Comparison of ENCODE assay signal across 10 cellular contexts in the genomic region with DNA sequence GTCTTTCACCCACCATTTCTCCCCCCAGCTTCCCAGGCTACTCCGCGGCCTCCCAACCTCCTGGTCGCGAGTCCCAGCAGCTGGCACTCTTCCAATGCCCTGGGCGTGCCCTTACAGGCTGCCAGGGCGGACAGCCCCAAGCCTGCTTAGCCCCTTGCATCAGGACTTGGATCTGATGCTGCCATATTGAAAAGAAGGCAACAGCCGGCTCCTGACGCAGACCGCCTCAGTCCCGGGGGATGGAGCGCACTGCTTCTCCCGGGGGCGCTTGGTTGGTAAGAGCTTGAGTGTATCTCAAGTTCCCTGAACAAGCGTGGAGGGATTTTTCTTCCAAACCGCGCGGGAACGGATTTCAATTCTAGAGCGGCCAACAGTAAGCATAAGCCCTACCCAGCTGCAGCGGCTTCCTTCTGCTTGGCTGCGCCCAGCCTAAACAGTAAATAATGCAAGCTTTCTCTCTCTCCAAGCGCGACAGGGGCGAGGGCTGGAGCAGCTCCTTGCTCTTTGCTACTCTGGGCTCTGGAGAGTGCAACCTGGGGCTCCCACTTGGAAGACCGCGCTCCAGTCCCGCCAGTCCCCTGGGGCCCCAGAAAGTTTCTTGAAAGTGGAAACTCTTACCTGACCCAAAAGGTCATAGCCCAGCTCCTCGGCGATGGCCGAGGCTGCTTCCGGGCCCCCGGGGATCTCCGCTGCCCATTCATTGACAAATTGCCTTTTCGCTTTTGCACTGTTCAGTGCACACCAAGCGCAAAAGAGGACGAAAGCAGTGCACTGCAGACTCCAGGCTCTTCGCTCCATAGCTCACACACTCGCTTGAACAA. TPM values are rescaled to one million over a fixed set of nuclear protein-coding genes. Genes with fewer than 3 reads are reported as not detected.
A peak's percentile ranks its signal among the peaks of the same experiment; 100 is the strongest.
DNase-seq lines count a peak whose midpoint lies in the region; ATAC-seq and TF ChIP-seq lines count a peak whose summit lies in the region.
"Had no signal": no experiment of that assay in that cellular context is flagged by ENCODE, and none has a peak within 500 bp of the region (broad histone marks: within the 10 kb centered on the region; RNA-seq: fewer than 3 reads in every experiment).

No MANE protein-coding gene starts in this region.

- H4K12ac ChIP-seq in trophoblast cell (ENCODE audit: low read depth, low read length): no peak overlapping the region

- no peak overlapping the region for H3K4ac ChIP-seq in trophoblast cell (ENCODE audit: low read depth, low read length)

- H2BK120ac ChIP-seq in trophoblast cell (ENCODE audit: insufficient read depth, low read length, poor library complexity): no peak overlapping the region

- no peak overlapping the region for H2BK12ac ChIP-seq in trophoblast cell (ENCODE audit: low read length)

- H3K27ac Mint-ChIP-seq in activated CD4-positive, alpha-beta T cell treated with anti-CD3 and anti-CD28 coated beads for 36 hours: no peak overlapping the region

- CTCF ChIA-PET in activated CD4-positive, alpha-beta T cell treated with anti-CD3 and anti-CD28 coated beads for 36 hours (lab: Charles Lee): interaction anchor here (0.7 kb wide), 2 partner anchors 7 to 76 kb away, joined by 3 read pairs; no protein-coding TSS in a partner anchor

- POLR2A ChIA-PET in activated CD4-positive, alpha-beta T cell treated with anti-CD3 and anti-CD28 coated beads for 36 hours (lab: Charles Lee): no interaction called here

- H3K36me3 Mint-ChIP-seq in activated CD4-positive, alpha-beta T cell treated with anti-CD3 and anti-CD28 coated beads for 36 hours (ENCODE audit: low read depth): no peaks in the 10 kb centered on the region

- peaks cover 52% of the 10 kb centered on the region for H3K27me3 Mint-ChIP-seq in activated CD4-positive, alpha-beta T cell treated with anti-CD3 and anti-CD28 coated beads for 36 hours

- H3K9ac ChIP-seq in trophoblast cell (ENCODE audit: low read length): no peak overlapping the region

- no peak overlapping the region for H2AFZ ChIP-seq in trophoblast cell (ENCODE audit: insufficient read depth, low read length, poor library complexity)

- H3K4me3 ChIP-seq in GM12864 (ENCODE audit: low read depth, low read length) (peak overlapping the region; percentile 22), trophoblast cell (ENCODE audit: low read depth, low read length) (no peak overlapping the region)
- H3K4me3 ChIP-seq: K562 had no signal

- H3K79me1 ChIP-seq in trophoblast cell (ENCODE audit: low read length): no peaks in the 10 kb centered on the region

- no peak overlapping the region for H3K4me3 Mint-ChIP-seq in activated CD4-positive, alpha-beta T cell treated with anti-CD3 and anti-CD28 coated beads for 36 hours

- H3K4me1 Mint-ChIP-seq in activated CD4-positive, alpha-beta T cell treated with anti-CD3 and anti-CD28 coated beads for 36 hours: peaks cover 16% of the 10 kb centered on the region

- H3K4me1 ChIP-seq in trophoblast cell (ENCODE audit: control insufficient read depth in 1 of 2, insufficient read depth in 2 of 2, low read length in 2 of 2): peaks cover 2 to 4% of the 10 kb centered on the region in 2 experiments

- intact Hi-C loops in activated CD4-positive, alpha-beta T cell treated with anti-CD3 and anti-CD28 coated beads for 36 hours (cut with DNase I, micrococcal nuclease): loop anchor here in 1 of 2 experiments (5.0 kb wide), 1 partner anchor 50 kb away; no protein-coding TSS in a partner anchor

- H3K36me3 ChIP-seq in trophoblast cell (ENCODE audit: control insufficient read depth in 1 of 2, insufficient read depth in 2 of 2, low read length in 2 of 2): no peaks in the 10 kb centered on the region

- no peak overlapping the region for H2AK5ac ChIP-seq in trophoblast cell (ENCODE audit: low read length)

- H3K14ac ChIP-seq in trophoblast cell (ENCODE audit: low read length): no peak overlapping the region

- H3K79me2 ChIP-seq in trophoblast cell (ENCODE audit: control insufficient read depth, insufficient read depth, low read length, poor library complexity): no peaks in the 10 kb centered on the region

- DNase-seq in GM12864 (ENCODE audit: low read depth): no peak
- DNase-seq in NCI-H2029 (lab: John Stamatoyannopoulos, UW): peak; percentile 85
- peak; percentile 11 for DNase-seq in dermis blood vessel endothelial cell
- no peak for DNase-seq in trophoblast cell
- DNase-seq in activated CD4-positive, alpha-beta T cell treated with anti-CD3 and anti-CD28 coated beads for 36 hours: no peak
- no peak for DNase-seq in kidney glomerular epithelial cell (lab: John Stamatoyannopoulos, UW)
- no peak for DNase-seq in activated T-cell treated with anti-CD3 and anti-CD28 coated beads for 4 hours

- H2BK5ac ChIP-seq in trophoblast cell (ENCODE audit: low read depth, low read length, poor library complexity): no peak overlapping the region

- no peak for TF ChIP-seq CTCF in GM12864 (IDR thresholded peaks at IDR 0.05; ENCODE audit: low read depth, low read length, missing control alignments)

- H3K9me3 ChIP-seq in trophoblast cell (ENCODE audit: insufficient read depth, low read depth, low read length): peaks cover 4% of the 10 kb centered on the region

- H4K91ac ChIP-seq in trophoblast cell (ENCODE audit: low read depth, low read length): no peak overlapping the region

- H3K18ac ChIP-seq in trophoblast cell (ENCODE audit: low read length): no peak overlapping the region

- peak overlapping the region; percentile 10 for H3K4me2 ChIP-seq in trophoblast cell (ENCODE audit: low read length)

- H4K8ac ChIP-seq in trophoblast cell (ENCODE audit: low read depth, low read length): no peak overlapping the region

- no peak overlapping the region for H3K27ac ChIP-seq in trophoblast cell (ENCODE audit: low read depth, low read length)

- H3K23ac ChIP-seq in trophoblast cell (ENCODE audit: low read length): no peak overlapping the region

- H3K9me3 Mint-ChIP-seq in activated CD4-positive, alpha-beta T cell treated with anti-CD3 and anti-CD28 coated beads for 36 hours (ENCODE audit: low read depth): peaks cover 3% of the 10 kb centered on the region

- WGBS in trophoblast cell (ENCODE audit: extremely low coverage, insufficient coverage, insufficient read length): no CpG with 5 or more reads among the region's 38 CpGs

- peaks cover 30% of the 10 kb centered on the region for H3K27me3 ChIP-seq in trophoblast cell (ENCODE audit: insufficient read depth, low read length)

- no peak for ATAC-seq in activated CD4-positive, alpha-beta T cell treated with anti-CD3 and anti-CD28 coated beads for 36 hours
- ATAC-seq in HG03039 (IDR thresholded peaks at IDR 0.05; ENCODE audit: unreplicated experiment): no peak
- ATAC-seq: K562 had no signal

RNA-seq across cellular contexts. Expression of gene PCSK1, which starts 0.6 kb away (rescaled TPM):
- total RNA-seq in dermis blood vessel endothelial cell: 0.51 TPM in 2 replicates
- not detected in 2 replicates for polyA plus RNA-seq in trophoblast cell (2013)
- not detected for total RNA-seq in activated CD4-positive, alpha-beta T cell treated with anti-CD3 and anti-CD28 coated beads for 36 hours
- total RNA-seq: activated CD8-positive, alpha-beta memory T cell treated with anti-CD3 and anti-CD28 coated beads for 36 hours; K562 had no signal
- polyA plus RNA-seq: K562 had no signal

Comparison
In these comparisons a context has a peak if more than half of its experiments do, and no peak if none do; other contexts are left out.
1. DNase-seq: peak in NCI-H2029 (single experiment) and dermis blood vessel endothelial cell (single experiment); none in GM12864 (single experiment), trophoblast cell (0 of 2), activated CD4-positive, alpha-beta T cell treated with anti-CD3 and anti-CD28 coated beads for 36 hours (single experiment), kidney glomerular epithelial cell (single experiment) and activated T-cell treated with anti-CD3 and anti-CD28 coated beads for 4 hours (single experiment).